Comparison of ENCODE assay signal across 1 cellular context in genomic region chr21:41451753-41452676, GRCh38.
A peak's percentile ranks its signal among the peaks of the same experiment; 100 is the strongest.
TF ChIP-seq lines count a peak whose summit lies in the region.

No MANE protein-coding gene starts in this region.

TF ChIP-seq in GM12891, 5 proteins besides CTCF, POLR2A, EP300 and RAD21:
- TF ChIP-seq PAX5 (IDR thresholded peaks at IDR 0.05; ENCODE audit: insufficient read depth, low read length, severe bottlenecking) (no peak), POU2F2 (IDR thresholded peaks at IDR 0.05; ENCODE audit: low read depth, low read length) (0 out of 2 replicates have a peak, but pooled peaks have one; percentile 6), POLR2AphosphoS5 (IDR thresholded peaks at IDR 0.05; ENCODE audit: low read depth, low read length) (peak; percentile 39), TAF1 (IDR thresholded peaks at IDR 0.05; ENCODE audit: low read depth, low read length) (no peak), SPI1 (IDR thresholded peaks at IDR 0.05; ENCODE audit: low read depth, low read length) (no peak)
